ENCODE assay signal across 8 cellular contexts in genomic region chr1:166876540-166876838, GRCh38. TPM values are rescaled to one million over a fixed set of nuclear protein-coding genes. Genes with fewer than 3 reads are reported as not detected.
A peak's percentile ranks its signal among the peaks of the same experiment; 100 is the strongest.
DNase-seq lines count a peak whose midpoint lies in the region; ATAC-seq and TF ChIP-seq lines count a peak whose summit lies in the region.

No MANE protein-coding gene starts in this region.

- CTCF ChIA-PET in MCF 10A (lab: Yijun Ruan, JAX): interaction anchor here (0.6 to 9.3 kb wide), 7 partner anchors 27 to 679 kb away, joined by 3 to 89 read pairs (median 3); no protein-coding TSS in a partner anchor

- H3K27me3 Mint-ChIP-seq in MCF 10A (ENCODE audit: insufficient read depth, unreplicated experiment) (no peaks in the 10 kb centered on the region), neural crest cell (ENCODE audit: low read depth) (no peaks in the 10 kb centered on the region)

- peaks cover 34% of the 10 kb centered on the region for H3K4me1 Mint-ChIP-seq in MCF 10A (ENCODE audit: insufficient read depth, unreplicated experiment)
- peaks cover 32% of the 10 kb centered on the region for H3K4me1 Mint-ChIP-seq in neural crest cell

- TF ChIP-seq CTCF in MCF 10A (IDR thresholded peaks at IDR 0.05; ENCODE audit: unreplicated experiment) (peak; percentile 24), neural crest cell (conservative IDR thresholded peaks at IDR 0.05) (peak; percentile 54), GM10266 (IDR thresholded peaks at IDR 0.05; ENCODE audit: control insufficient read depth, insufficient read depth, low read depth, missing control alignments) (no peak)

- intact Hi-C loops in MCF 10A (cut with micrococcal nuclease): loop anchor here (2.0 kb wide), 1 partner anchor 38 kb away; the partner anchor contains the start of gene POGK

- H3K27ac Mint-ChIP-seq in MCF 10A (ENCODE audit: low read depth, unreplicated experiment) (peak overlapping the region; percentile 95), neural crest cell (ENCODE audit: unreplicated experiment) (no peak overlapping the region)

- BruUV-seq in MCF 10A (replicated peaks; lab: Mats Ljungman, UMichigan): no TSS peak

- H3K9me3 Mint-ChIP-seq in MCF 10A (ENCODE audit: unreplicated experiment): no peaks in the 10 kb centered on the region
- H3K9me3 Mint-ChIP-seq in neural crest cell: no peaks in the 10 kb centered on the region

- H3K4me3 Mint-ChIP-seq in MCF 10A (ENCODE audit: unreplicated experiment) (peak overlapping the region; percentile 92), neural crest cell (peak overlapping the region; percentile 96)

- H3K36me3 Mint-ChIP-seq in MCF 10A (ENCODE audit: insufficient read depth, unreplicated experiment): peaks cover 14% of the 10 kb centered on the region
- no peaks in the 10 kb centered on the region for H3K36me3 Mint-ChIP-seq in neural crest cell (ENCODE audit: low read depth)

- DNase-seq in MCF 10A (ENCODE audit: unreplicated experiment) (no peak), neural crest cell (ENCODE audit: low read depth, low spot score) (no peak), D341Med (ENCODE audit: low spot score) (no peak), GM10266 (ENCODE audit: extremely low spot score) (no peak), NCI-H128 (lab: John Stamatoyannopoulos, UW; ENCODE audit: unreplicated experiment) (no peak), NCI-H2171 treated with DMSO at 0.1 percent for 48 hours (lab: John Stamatoyannopoulos, UW) (no peak)

- POLR2A ChIA-PET in MCF 10A (lab: Yijun Ruan, JAX): interaction anchor here (0.6 to 2.8 kb wide), 25 partner anchors 8 to 1246 kb away, joined by 3 to 46 read pairs (median 5); partner anchors contain the start of genes MGST3, POGK and POU2F1

- peak; percentile 1 for ATAC-seq in GM19025 (IDR thresholded peaks at IDR 0.05; ENCODE audit: low read depth, unreplicated experiment)
- peak; percentile 1 for ATAC-seq in HG03159 (IDR thresholded peaks at IDR 0.05; ENCODE audit: unreplicated experiment)

RNA-seq across cellular contexts. Expression of gene TADA1, which starts 0.4 kb away (rescaled TPM):
- total RNA-seq in MCF 10A (2022) (14.7 and 15.9 TPM in 2 replicates), neural crest cell (24.1 and 25.6 TPM in 2 replicates)

RNA-seq across cellular contexts. Expression of gene POGK, which starts 37.2 kb away (rescaled TPM):
- total RNA-seq in MCF 10A (2022): 55.9 and 71.8 TPM in 2 replicates
- 57.3 and 60.0 TPM in 2 replicates for total RNA-seq in neural crest cell
